8 cellular contexts compared by ENCODE assay signal in genomic region chr14:23566782-23567185, GRCh38. TPM values are rescaled to one million over a fixed set of nuclear protein-coding genes. Genes with fewer than 3 reads are reported as not detected.
DNase-seq lines count a peak whose midpoint lies in the region; ATAC-seq and TF ChIP-seq lines count a peak whose summit lies in the region.

No MANE protein-coding gene starts in this region.

- H3K4me2 ChIP-seq in neural progenitor cell, result peak overlapping the region; percentile 86

- POLR2A ChIA-PET in AG04449 (lab: Yijun Ruan, JAX), result interaction anchor here (1.7 kb wide), 1 partner anchor 11 kb away, joined by 5 read pairs; the partner anchor contains the start of gene THTPA

- peak overlapping the region; percentile 90 for H3K4me3 Mint-ChIP-seq in neural progenitor cell

- H3K9me3 ChIP-seq in neural progenitor cell (ENCODE audit: low read depth), result no peaks in the 10 kb centered on the region

- H3K9me3 Mint-ChIP-seq in neural progenitor cell, result no peaks in the 10 kb centered on the region

- peak overlapping the region; percentile 64 for H3K4me3 ChIP-seq in AG04449 (ENCODE audit: low read depth, low read length)
- peak overlapping the region; percentile 81 for H3K4me3 ChIP-seq in epithelial cell of proximal tubule (ENCODE audit: low read depth, low read length)
- H3K4me3 ChIP-seq in neural progenitor cell, result peak overlapping the region; percentile 73

- H3K9ac ChIP-seq in neural progenitor cell, result peak overlapping the region; percentile 14

- H3K36me3 Mint-ChIP-seq in neural progenitor cell, result no peaks in the 10 kb centered on the region

- peaks cover 32% of the 10 kb centered on the region for H3F3A ChIP-seq in neural progenitor cell (ENCODE audit: low read depth)

- peaks cover 8% of the 10 kb centered on the region for H4K20me1 ChIP-seq in neural progenitor cell (ENCODE audit: low read depth)

- peaks cover 12% of the 10 kb centered on the region for H3K27me3 Mint-ChIP-seq in neural progenitor cell (ENCODE audit: insufficient read depth, low read depth)

- H3K4me1 ChIP-seq in neural progenitor cell, result peaks cover 29% of the 10 kb centered on the region

- H3K79me2 ChIP-seq in neural progenitor cell (ENCODE audit: low read depth), result peaks cover 10% of the 10 kb centered on the region

- H3K27me3 ChIP-seq in neural progenitor cell, result no peaks in the 10 kb centered on the region

- TF ChIP-seq CTCF in AG04449 (IDR thresholded peaks at IDR 0.05; ENCODE audit: insufficient read depth, low read length, missing control alignments), result peak; percentile 31
- TF ChIP-seq CTCF in epithelial cell of proximal tubule (conservative IDR thresholded peaks at IDR 0.05; ENCODE audit: low read depth, low read length), result peak; percentile 39
- peak; percentile 27 for TF ChIP-seq CTCF in neural progenitor cell (IDR thresholded peaks at IDR 0.05)

- H3K27ac Mint-ChIP-seq in neural progenitor cell, result no peak overlapping the region

- DNase-seq in AG04449 (ENCODE audit: low read depth, low spot score) (no peak), OCI-M1 (lab: John Stamatoyannopoulos, UW) (peak; percentile 42), epithelial cell of proximal tubule (ENCODE audit: low read depth) (no peak), neural progenitor cell (ENCODE audit: low spot score) (peak; percentile 39), ecto neural progenitor cell (ENCODE audit: low spot score) (no peak), NCI-H187 (lab: John Stamatoyannopoulos, UW) (no peak)

- no peaks in the 10 kb centered on the region for H3K36me3 ChIP-seq in neural progenitor cell

- peaks cover 34% of the 10 kb centered on the region for H3K4me1 Mint-ChIP-seq in neural progenitor cell

- CTCF ChIA-PET in AG04449 (lab: Yijun Ruan, JAX), result interaction anchor here (0.6 to 19.3 kb wide), 9 partner anchors 8 to 388 kb away, joined by 3 to 910 read pairs (median 6); partner anchors contain the start of gene THTPA

- no peak overlapping the region for H3K27ac ChIP-seq in neural progenitor cell

- ATAC-seq in GM19351 (IDR thresholded peaks at IDR 0.05; ENCODE audit: unreplicated experiment) (peak; percentile 9), GM18868 (IDR thresholded peaks at IDR 0.05; ENCODE audit: unreplicated experiment) (no peak)

- no peak overlapping the region for H2AFZ ChIP-seq in neural progenitor cell (replicated peaks)

RNA-seq across cellular contexts. Expression of gene AP1G2, which starts 0.8 kb away (rescaled TPM):
- 55.4 and 89.9 TPM in 2 replicates for total RNA-seq in epithelial cell of proximal tubule
- total RNA-seq in neural progenitor cell (ENCODE audit: low replicate concordance), result 65.4 and 126 TPM in 2 replicates

RNA-seq across cellular contexts. Expression of gene THTPA, which starts 10.7 kb away (rescaled TPM):
- 10.4 and 37.2 TPM in 2 replicates for total RNA-seq in epithelial cell of proximal tubule
- total RNA-seq in neural progenitor cell (ENCODE audit: low replicate concordance), result 7.7 and 17.0 TPM in 2 replicates

RNA-seq across cellular contexts. Expression of gene JPH4, which starts 11.8 kb away (rescaled TPM):
- 0.06 TPM in 1 of 2 replicates, not detected in the other for total RNA-seq in epithelial cell of proximal tubule
- 3.2 and 13.5 TPM in 2 replicates for total RNA-seq in neural progenitor cell (ENCODE audit: low replicate concordance)

RNA-seq across cellular contexts. Expression of gene ZFHX2, which starts 15.2 kb away (rescaled TPM):
- total RNA-seq in epithelial cell of proximal tubule (0.58 and 0.81 TPM in 2 replicates), neural progenitor cell (ENCODE audit: low replicate concordance) (0.90 and 2.2 TPM in 2 replicates)

Comparison
In these comparisons a context has a peak if more than half of its experiments do, and no peak if none do; other contexts are left out.
1. DNase-seq: peak in OCI-M1 (single experiment) and neural progenitor cell (single experiment); none in AG04449 (single experiment), epithelial cell of proximal tubule (single experiment), ecto neural progenitor cell (single experiment) and NCI-H187 (0 of 2).
2. Peak in every context shown above with its lines, with median percentiles within 50 percentile points of each other: H3K4me3 ChIP-seq and CTCF ChIP-seq.